ENCODE assay signal across 8 cellular contexts in the genomic region with DNA sequence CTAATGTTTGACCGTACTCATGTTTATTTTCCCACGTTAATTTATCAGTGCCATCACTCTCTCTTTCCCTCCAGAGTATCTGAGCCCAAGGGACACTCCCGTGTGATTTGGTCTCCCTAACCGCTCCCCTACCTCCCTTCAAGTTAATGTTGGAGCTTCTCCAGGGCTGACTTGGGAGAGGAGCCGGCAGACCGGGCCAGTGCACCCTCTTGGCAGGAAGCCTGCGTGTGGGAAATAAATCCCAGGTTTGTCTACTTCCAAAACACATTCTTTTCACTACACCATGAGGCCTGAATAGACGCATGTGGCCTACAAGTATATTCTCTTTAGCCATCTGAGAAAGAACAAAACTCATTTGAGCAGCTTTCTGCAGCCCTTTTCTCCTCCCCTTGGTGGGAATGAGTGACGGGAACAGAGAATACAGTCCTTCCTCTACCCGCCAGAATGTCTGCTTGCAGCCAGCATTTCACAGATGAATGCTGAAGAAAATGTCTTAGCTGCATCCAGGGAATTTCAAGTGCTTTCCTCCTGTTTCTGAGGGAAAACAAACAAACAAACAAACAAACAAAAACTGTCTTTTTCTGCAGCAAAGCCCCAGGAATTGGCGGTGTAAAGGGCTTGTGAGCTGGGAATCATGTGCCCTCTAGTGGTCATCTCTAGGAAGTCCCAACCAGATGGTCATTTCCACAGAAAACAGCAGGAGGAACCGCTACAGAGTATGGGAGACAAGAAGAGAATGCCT. TPM values are rescaled to one million over a fixed set of nuclear protein-coding genes. Genes with fewer than 3 reads are reported as not detected.
DNase-seq lines count a peak whose midpoint lies in the region; ATAC-seq and TF ChIP-seq lines count a peak whose summit lies in the region.

No MANE protein-coding gene starts in this region.

- H3K4me1 ChIP-seq in ACC112 (ENCODE audit: control insufficient read depth, insufficient read depth, low read length, unreplicated experiment) (no peaks in the 10 kb centered on the region), HEK293 (ENCODE audit: control insufficient read depth, insufficient read depth, low read length) (no peaks in the 10 kb centered on the region), Loucy (ENCODE audit: insufficient read depth, low read length, poor library complexity, severe bottlenecking) (no peaks in the 10 kb centered on the region), duodenal mucosa (ENCODE audit: control insufficient read depth in 1 of 2, insufficient read depth in 2 of 2, low read length in 2 of 2) (peaks cover 4 to 6% of the 10 kb centered on the region in 2 donors), lung (ENCODE audit: control insufficient read depth in 2 of 2, insufficient read depth in 2 of 2, low read length in 2 of 2) (no peaks in the 10 kb centered on the region), thymus (ENCODE audit: control insufficient read depth, insufficient read depth, low read length) (no peaks in the 10 kb centered on the region)

- H3K4me3 ChIP-seq in ACC112 (ENCODE audit: low read depth, low read length): peak overlapping the region; percentile 65
- H3K4me3 ChIP-seq in HEK293 (ENCODE audit: low read depth, low read length): no peak overlapping the region
- H3K4me3 ChIP-seq in Loucy (ENCODE audit: low read length, poor library complexity, severe bottlenecking): no peak overlapping the region
- peak overlapping the region; percentile 43 to 60 for H3K4me3 ChIP-seq in duodenal mucosa (ENCODE audit: low read depth in 1 of 2, low read length in 2 of 2)
- no peak overlapping the region for H3K4me3 ChIP-seq in lung
- no peak overlapping the region for H3K4me3 ChIP-seq in thymus (ENCODE audit: low read length)

- H2AFZ ChIP-seq in ACC112 (ENCODE audit: low read length, unreplicated experiment) (no peak overlapping the region), Loucy (ENCODE audit: low read length) (no peak overlapping the region)

- POLR2A ChIA-PET in HEK293 (lab: Yijun Ruan, JAX): no interaction called here

- WGBS in lung, 2 donors: 31 to 47% methylated on average over 12 of the region's 12 CpGs
- 79% methylated on average over 12 of the region's 12 CpGs for WGBS in thymus

- CTCF ChIA-PET in HEK293 (lab: Yijun Ruan, JAX): interaction anchor here (0.6 to 5.3 kb wide), 58 partner anchors 9 to 1261 kb away, joined by 3 to 89 read pairs (median 4); partner anchors contain the start of gene DAPL1

- H3K79me2 ChIP-seq in ACC112 (ENCODE audit: control insufficient read depth, insufficient read depth, low read length, unreplicated experiment): no peaks in the 10 kb centered on the region
- H3K79me2 ChIP-seq in Loucy (ENCODE audit: insufficient read depth, low read length): no peaks in the 10 kb centered on the region

- no peaks in the 10 kb centered on the region for H4K20me1 ChIP-seq in Loucy (ENCODE audit: insufficient read depth, low read length, poor library complexity, severe bottlenecking)

- H3K9me2 ChIP-seq in Loucy (replicated peaks; ENCODE audit: low read depth, low read length): no peaks in the 10 kb centered on the region

- no peak overlapping the region for H3K9ac ChIP-seq in Loucy (ENCODE audit: low read depth, low read length, poor library complexity, severe bottlenecking)
- H3K9ac ChIP-seq in duodenal mucosa (ENCODE audit: low read depth in 1 of 2, low read length in 2 of 2): peak overlapping the region in 1 of 2 donors; percentile 39

- H3K27ac ChIP-seq in ACC112 (ENCODE audit: low read depth, low read length) (no peak overlapping the region), HEK293 (ENCODE audit: extremely low read depth, low read depth, low read length) (no peak overlapping the region), duodenal mucosa (ENCODE audit: low read depth, low read length) (no peak overlapping the region), lung (ENCODE audit: low read depth in 1 of 2, low read length in 1 of 2) (peak overlapping the region in 1 of 2 donors; percentile 34), thymus (ENCODE audit: low read depth) (peak overlapping the region; percentile 11)

- H3K9me3 ChIP-seq in HEK293 (ENCODE audit: control insufficient read depth, insufficient read depth, low read depth, low read length) (no peaks in the 10 kb centered on the region), Loucy (ENCODE audit: insufficient read depth, low read depth, low read length) (no peaks in the 10 kb centered on the region), duodenal mucosa (ENCODE audit: control insufficient read depth in 1 of 2, low read length in 2 of 2) (no peaks in the 10 kb centered on the region), lung (ENCODE audit: control insufficient read depth in 2 of 2, insufficient read depth in 1 of 2, low read length in 1 of 2) (no peaks in the 10 kb centered on the region), thymus (ENCODE audit: control insufficient read depth) (no peaks in the 10 kb centered on the region)

- peak; percentile 83 for TF ChIP-seq CTCF in HEK293 (tag by site-specific recombination; IDR thresholded peaks at IDR 0.05)
- TF ChIP-seq CTCF in Loucy (conservative IDR thresholded peaks at IDR 0.05; ENCODE audit: low read length): peak; percentile 96
- TF ChIP-seq CTCF in lung (IDR thresholded peaks at IDR 0.05; ENCODE audit: control extremely low read depth, extremely low read depth): peak; percentile 72

- no peaks in the 10 kb centered on the region for H3F3A ChIP-seq in Loucy (ENCODE audit: low read depth)

- H3K36me3 ChIP-seq in ACC112 (ENCODE audit: insufficient read depth, low read length): no peaks in the 10 kb centered on the region
- no peaks in the 10 kb centered on the region for H3K36me3 ChIP-seq in HEK293 (ENCODE audit: control insufficient read depth in 2 of 2, insufficient read depth in 1 of 2, low read length in 2 of 2)
- H3K36me3 ChIP-seq in Loucy (ENCODE audit: insufficient read depth, low read length): no peaks in the 10 kb centered on the region
- H3K36me3 ChIP-seq in duodenal mucosa (ENCODE audit: control insufficient read depth in 1 of 2, insufficient read depth in 2 of 2, low read length in 2 of 2): no peaks in the 10 kb centered on the region
- no peaks in the 10 kb centered on the region for H3K36me3 ChIP-seq in lung (ENCODE audit: control insufficient read depth in 2 of 2, insufficient read depth in 2 of 2, low read length in 2 of 2)
- no peaks in the 10 kb centered on the region for H3K36me3 ChIP-seq in thymus (ENCODE audit: control insufficient read depth, insufficient read depth)

- no peak overlapping the region for H3K4me2 ChIP-seq in Loucy (ENCODE audit: low read depth, low read length, poor library complexity, severe bottlenecking)

- ATAC-seq in SK-N-SH treated with all-trans-retinoic acid at 6 μM for 48 hours (peak; percentile 98), lung (ENCODE audit: insufficient read depth, low FRiP score) (peak; percentile 88)

- H3K27me3 ChIP-seq in ACC112 (ENCODE audit: insufficient read depth, low read length): peaks cover 27% of the 10 kb centered on the region
- H3K27me3 ChIP-seq in Loucy (ENCODE audit: insufficient read depth, low read length, poor library complexity, severe bottlenecking): peaks cover 4% of the 10 kb centered on the region
- H3K27me3 ChIP-seq in duodenal mucosa (ENCODE audit: control insufficient read depth in 1 of 2, insufficient read depth in 2 of 2, low read length in 2 of 2): peaks cover 3 to 5% of the 10 kb centered on the region in 2 donors
- H3K27me3 ChIP-seq in lung (ENCODE audit: control insufficient read depth, insufficient read depth): no peaks in the 10 kb centered on the region
- H3K27me3 ChIP-seq in thymus (ENCODE audit: control insufficient read depth, insufficient read depth): no peaks in the 10 kb centered on the region

- DNase-seq in GM04504 (ENCODE audit: low read depth) (peak; percentile 38), lung (ENCODE audit: low spot score) (peak; percentile 42)

TF ChIP-seq in HEK293, 187 proteins besides CTCF, POLR2A, EP300 and RAD21:
- peak; percentile 73 for TF ChIP-seq ZNF654 (tag by site-specific recombination; IDR thresholded peaks at IDR 0.05; ENCODE audit: low read depth)
- TF ChIP-seq, protein P1, sequence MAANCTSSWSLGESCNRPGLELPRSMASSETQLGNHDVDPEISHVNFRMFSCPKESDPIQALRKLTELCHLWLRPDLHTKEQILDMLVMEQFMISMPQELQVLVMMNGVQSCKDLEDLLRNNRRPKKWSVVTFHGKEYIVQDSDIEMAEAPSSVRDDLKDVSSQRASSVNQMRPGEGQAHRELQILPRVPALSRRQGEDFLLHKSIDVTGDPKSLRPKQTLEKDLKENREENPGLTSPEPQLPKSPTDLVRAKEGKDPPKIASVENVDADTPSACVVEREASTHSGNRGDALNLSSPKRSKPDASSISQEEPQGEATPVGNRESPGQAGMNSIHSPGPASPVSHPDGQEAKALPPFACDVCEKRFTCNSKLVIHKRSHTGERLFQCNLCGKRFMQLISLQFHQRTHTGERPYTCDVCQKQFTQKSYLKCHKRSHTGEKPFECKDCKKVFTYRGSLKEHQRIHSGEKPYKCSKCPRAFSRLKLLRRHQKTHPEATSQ (tag by site-specific recombination; IDR thresholded peaks at IDR 0.05): no peak
- 0 out of 2 replicates have a peak, but pooled peaks have one; percentile 32 for TF ChIP-seq ZNF2 (tag by site-specific recombination; IDR thresholded peaks at IDR 0.05)
- no peak for TF ChIP-seq GLIS1 (tag by site-specific recombination; IDR thresholded peaks at IDR 0.05)

TF ChIP-seq in SK-N-SH treated with all-trans-retinoic acid at 6 μM for 48 hours, 23 proteins besides CTCF, POLR2A, EP300 and RAD21:
- TF ChIP-seq POU6F1 (CRISPR knock-in tag; IDR thresholded peaks at IDR 0.05; ENCODE audit: borderline replicate concordance, low read depth) (no peak), TCF4 (CRISPR knock-in tag; IDR thresholded peaks at IDR 0.05; ENCODE audit: borderline replicate concordance) (peak; percentile 23; the same call in 1 of the 2 replicates)

RNA-seq across cellular contexts. Expression of gene DAPL1, which starts 41.4 kb away (rescaled TPM):
- total RNA-seq in lung: not detected
- under 1 TPM in 1 of 2 donors, not detected in 1; 0.17 TPM for polyA plus RNA-seq in lung
- 47.4 TPM for polyA plus RNA-seq in thymus

Comparison
In these comparisons a context has a peak if more than half of its experiments do, and no peak if none do; other contexts are left out.
1. H3K4me3 ChIP-seq: peak in ACC112 (single experiment) and duodenal mucosa (2 of 2); none in HEK293 (single experiment), Loucy (single experiment), lung (single experiment) and thymus (single experiment).
2. RNA of gene DAPL1, which starts 41.4 kb away (polyA plus RNA-seq): 47.4 TPM in thymus (single experiment); 0.17 TPM in lung; every median in the first group is over 10 times any median in the second.
3. Peak in every context shown above with its lines, with median percentiles within 50 percentile points of each other: CTCF ChIP-seq.